ENCODE assay signal across 15 cellular contexts in genomic region chr9:69590241-69590640, GRCh38.
A peak's percentile ranks its signal among the peaks of the same experiment; 100 is the strongest.
DNase-seq lines count a peak whose midpoint lies in the region; ATAC-seq lines count a peak whose summit lies in the region.
"Had no signal": no experiment of that assay in that cellular context is flagged by ENCODE, and none has a peak within 500 bp of the region (broad histone marks: within the 10 kb centered on the region; RNA-seq: fewer than 3 reads in every experiment).

No MANE protein-coding gene starts in this region.

- no peak for ATAC-seq in GM21423 (IDR thresholded peaks at IDR 0.05; ENCODE audit: unreplicated experiment)
- ATAC-seq: A549 had no signal

- peak; percentile 38 for DNase-seq in D341Med (ENCODE audit: low spot score)
- peak; percentile 74 for DNase-seq in NCI-H446 treated with DMSO at 0.1 percent for 48 hours (lab: John Stamatoyannopoulos, UW)
- DNase-seq in globus pallidus (ENCODE audit: low spot score) = peak; percentile 27
- DNase-seq in pons (ENCODE audit: low spot score) = peak; percentile 69
- no peak for DNase-seq in GM19238 (ENCODE audit: insufficient read length, low spot score)
- no peak for DNase-seq in NOMO-1 treated with DMSO at 0.1 percent for 48 hours (lab: John Stamatoyannopoulos, UW; ENCODE audit: unreplicated experiment)
- DNase-seq in central memory CD4-positive, alpha-beta T cell = no peak
- DNase-seq: CD8-positive, alpha-beta memory T cell; DND-41; NCI-H1930; NCI-H345; NCI-H526 treated with DMSO at 0.1 percent for 48 hours; Right ventricle myocardium superior had no signal

Comparison
In these comparisons a context has a peak if more than half of its experiments do, and no peak if none do; other contexts are left out.
1. DNase-seq: peak in D341Med (single experiment), NCI-H446 treated with DMSO at 0.1 percent for 48 hours (single experiment), globus pallidus (single experiment) and pons (single experiment); none in GM19238 (single experiment), NOMO-1 treated with DMSO at 0.1 percent for 48 hours (single experiment) and central memory CD4-positive, alpha-beta T cell (single experiment).